Comparison of ENCODE assay signal across 1 cellular context in the genomic region with DNA sequence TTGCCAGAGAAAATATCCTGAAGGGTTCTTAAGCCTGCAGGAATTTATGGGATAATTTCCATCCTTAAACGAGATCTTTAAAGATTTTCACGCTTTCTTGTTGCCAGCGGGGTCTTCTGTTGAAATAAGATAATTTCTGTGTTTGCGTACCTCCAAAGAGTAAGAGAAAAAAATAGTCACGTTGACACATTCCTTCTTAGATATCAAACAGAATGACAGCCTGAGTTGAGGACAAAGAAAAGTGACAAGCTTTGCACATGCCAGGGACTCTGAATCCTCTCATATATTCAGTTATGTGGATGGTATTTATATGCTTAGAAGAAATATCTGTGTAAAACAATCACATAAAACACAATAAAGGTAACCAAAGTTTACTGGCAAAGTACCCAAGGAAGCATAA.
A peak's percentile ranks its signal among the peaks of the same experiment; 100 is the strongest.
TF ChIP-seq lines count a peak whose summit lies in the region.

No MANE protein-coding gene starts in this region.

TF ChIP-seq in neural cell, 6 proteins besides CTCF, POLR2A, EP300 and RAD21:
- TF ChIP-seq POLR2AphosphoS5 (IDR thresholded peaks at IDR 0.05) = peak; percentile 64
- TF ChIP-seq EZH2 (IDR thresholded peaks at IDR 0.05; ENCODE audit: borderline replicate concordance, insufficient read depth, low read length, poor library complexity, severe bottlenecking) = no peak
- TF ChIP-seq SMC3 (conservative IDR thresholded peaks at IDR 0.05; ENCODE audit: poor library complexity) = no peak
